Comparison of ENCODE assay signal across 8 cellular contexts in the genomic region with DNA sequence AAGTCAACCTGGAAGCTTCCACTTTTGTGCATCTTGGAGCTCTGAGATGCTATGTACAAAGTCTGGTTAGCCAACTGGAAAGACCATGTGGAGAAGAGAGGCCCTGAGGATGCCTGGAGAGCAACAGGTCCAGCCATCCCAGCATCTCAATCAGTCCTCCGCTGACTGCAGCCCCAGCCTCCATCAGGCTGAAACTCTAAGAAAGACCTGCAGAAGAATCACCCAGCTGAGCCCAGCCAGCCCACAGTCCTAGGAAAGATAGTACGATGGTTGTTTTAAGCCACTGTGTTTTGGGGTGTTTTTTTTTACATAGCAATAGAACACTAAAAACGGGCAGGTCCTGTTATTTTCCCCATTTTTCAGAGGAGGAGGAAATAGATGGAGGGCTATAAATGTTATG.
"Had no signal": no experiment of that assay in that cellular context is flagged by ENCODE, and none has a peak within 500 bp of the region (broad histone marks: within the 10 kb centered on the region; RNA-seq: fewer than 3 reads in every experiment).

No MANE protein-coding gene starts in this region.

- DNase-seq: GDM1, GF-D8 had no signal

- H3K4me3 ChIP-seq: GM12878 had no signal

- ATAC-seq: GM12878 had no signal

- FAIRE-seq: G401.6, GM12878, GM12891, GM12892, GM18507, GM19239 had no signal
